In the genomic region with DNA sequence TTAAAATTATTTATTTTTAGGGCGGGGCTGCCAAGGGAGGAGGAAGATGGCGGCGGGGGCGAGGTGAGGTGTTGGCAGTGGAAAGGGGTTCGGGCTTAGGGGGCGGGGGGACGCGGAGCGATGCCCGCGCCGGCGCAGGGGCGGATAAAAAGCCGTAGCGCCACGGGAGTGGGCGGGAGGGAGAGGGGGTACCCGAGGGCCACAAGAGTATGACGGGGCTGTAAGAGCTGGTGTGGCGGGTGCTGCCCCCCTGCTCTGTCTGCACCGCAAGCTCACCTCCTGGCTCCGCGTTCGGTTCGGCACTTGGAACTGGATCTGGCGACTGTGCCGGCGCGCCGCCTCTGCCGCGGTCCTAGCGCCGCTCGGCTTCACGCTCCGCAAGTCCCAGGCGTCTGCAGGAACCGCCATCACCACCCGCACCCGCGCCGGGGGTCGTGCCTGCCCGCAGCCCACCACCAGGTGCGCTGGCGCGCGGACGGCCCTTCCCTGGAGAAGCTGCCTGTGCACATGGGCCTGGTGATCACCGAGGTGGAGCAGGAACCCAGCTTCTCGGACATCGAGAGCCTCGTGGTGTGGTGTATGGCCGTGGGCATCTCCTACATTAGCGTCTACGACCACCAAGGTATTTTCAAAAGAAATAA, we compare ENCODE assay signal across 8 cellular contexts.
DNase-seq lines count a peak whose midpoint lies in the region; ATAC-seq, FAIRE-seq and TF ChIP-seq lines count a peak whose summit lies in the region.

No MANE protein-coding gene starts in this region.

- peak overlapping the region; percentile 55 to 78; a peak in 5 of 6 replicates for H3K27ac ChIP-seq in A549
- H3K27ac ChIP-seq in HL-60 (replicated peaks): no peak overlapping the region
- no peak overlapping the region for H3K27ac ChIP-seq in cardiac muscle cell

- DNase-seq in A549 (ENCODE audit: low read depth in 1 of 2, low spot score in 1 of 2) (peak; percentile 3 to 53), HL-60 (ENCODE audit: low read depth in 1 of 2, low spot score in 1 of 2) (no peak), WTC11 (ENCODE audit: low spot score) (peak; percentile 78), cardiac muscle cell (ENCODE audit: low read depth in 1 of 2, low spot score in 1 of 2) (peak; percentile 68 to 71), occipital lobe (lab: John Stamatoyannopoulos, UW) (peak; percentile 68), GM19239 (ENCODE audit: insufficient read length, low spot score) (no peak)

- peak; percentile 97 to 98 for ATAC-seq in A549
- ATAC-seq in WTC11: peak; percentile 91
- ATAC-seq in HG02763 (IDR thresholded peaks at IDR 0.05; ENCODE audit: unreplicated experiment): no peak

- TF ChIP-seq EP300 in A549 (IDR thresholded peaks at IDR 0.05): no peak

- peak overlapping the region; percentile 60 for H3K4me3 ChIP-seq in A549
- H3K4me3 ChIP-seq in GM12875 (ENCODE audit: low read depth, low read length): peak overlapping the region; percentile 69
- peak overlapping the region; percentile 30 for H3K4me3 ChIP-seq in HL-60 (replicated peaks; ENCODE audit: insufficient read depth, low read length)
- peak overlapping the region; percentile 62 for H3K4me3 ChIP-seq in cardiac muscle cell

- peaks cover 5% of the 10 kb centered on the region; the same call in 1 of the 2 replicates for H3K36me3 Mint-ChIP-seq in WTC11

- H3K4me3 Mint-ChIP-seq in WTC11: peak overlapping the region; percentile 85

- peaks cover 22% of the 10 kb centered on the region for H3K4me1 Mint-ChIP-seq in WTC11

- H3K36me3 ChIP-seq in cardiac muscle cell: no peaks in the 10 kb centered on the region

- FAIRE-seq in A549 (lab: Jason Lieb, UNC) (no peak), GM19239 (lab: Jason Lieb, UNC) (no peak)

- CTCF ChIA-PET in A549 (lab: Yijun Ruan, JAX): no interaction called here
- CTCF ChIA-PET in WTC11 (lab: Charles Lee): interaction anchor here (0.7 to 1.2 kb wide), 4 partner anchors 11 to 107 kb away, joined by 3 to 6 read pairs (median 3); no protein-coding TSS in a partner anchor

- TF ChIP-seq POLR2A in A549 (IDR thresholded peaks at IDR 0.05; ENCODE audit: low read length): no peak

- no peak for TF ChIP-seq CTCF in A549 (IDR thresholded peaks at IDR 0.05)
- no peak for TF ChIP-seq CTCF in GM12875 (IDR thresholded peaks at IDR 0.05; ENCODE audit: borderline replicate concordance, insufficient read depth, low read depth, low read length)
- TF ChIP-seq CTCF in HL-60 (IDR thresholded peaks at IDR 0.05; ENCODE audit: insufficient read depth, low read length): no peak
- TF ChIP-seq CTCF in WTC11 (IDR thresholded peaks at IDR 0.05): no peak
- no peak for TF ChIP-seq CTCF in cardiac muscle cell (IDR thresholded peaks at IDR 0.05; ENCODE audit: low read depth, low read length)

- POLR2A ChIA-PET in A549 (lab: Yijun Ruan, JAX): no interaction called here
- POLR2A ChIA-PET in WTC11 (lab: Charles Lee): no interaction called here

- H3K9me3 Mint-ChIP-seq in WTC11: no peaks in the 10 kb centered on the region; the same call in 1 of the 2 replicates

- H3K4me2 ChIP-seq in A549: peak overlapping the region; percentile 77

- no peaks in the 10 kb centered on the region for H3K4me1 ChIP-seq in A549
- H3K4me1 ChIP-seq in cardiac muscle cell (ENCODE audit: low read depth): no peaks in the 10 kb centered on the region

- 3% methylated on average over 31 of the region's 58 CpGs for WGBS in A549 (ENCODE audit: missing lambda C conversion rate)

- TF ChIP-seq RAD21 in A549 (conservative IDR thresholded peaks at IDR 0.05 in 1 of 2, IDR thresholded peaks at IDR 0.05 in 1 of 2): no peak

- H3K27me3 ChIP-seq in HL-60 (ENCODE audit: insufficient read depth, poor library complexity, severe bottlenecking) (peaks cover 11% of the 10 kb centered on the region), cardiac muscle cell (no peaks in the 10 kb centered on the region)

- no peaks in the 10 kb centered on the region for H3K27me3 Mint-ChIP-seq in WTC11 (ENCODE audit: low read depth)

- H3K9me3 ChIP-seq in A549 (no peaks in the 10 kb centered on the region), cardiac muscle cell (ENCODE audit: low read depth) (no peaks in the 10 kb centered on the region)

- peak overlapping the region; percentile 28; the same call in 1 of the 2 replicates for H3K27ac Mint-ChIP-seq in WTC11

TF ChIP-seq in A549, 52 proteins besides CTCF, POLR2A, EP300 and RAD21:
- TF ChIP-seq JUN (IDR thresholded peaks at IDR 0.05) (no peak), HOXA7 (CRISPR knock-in tag; IDR thresholded peaks at IDR 0.05) (no peak)
TF ChIP-seq in A549: peak in this region for 0.

TF ChIP-seq in WTC11, 78 proteins besides CTCF, POLR2A, EP300 and RAD21 (continues in another document):
- TF ChIP-seq CREM (CRISPR knock-in tag; IDR thresholded peaks at IDR 0.05) (no peak), HMGA2 (CRISPR knock-in tag; IDR thresholded peaks at IDR 0.05) (no peak), NR2C2 (CRISPR knock-in tag; IDR thresholded peaks at IDR 0.05) (no peak), TEAD4 (CRISPR knock-in tag; IDR thresholded peaks at IDR 0.05) (no peak), MYBL2 (CRISPR knock-in tag; IDR thresholded peaks at IDR 0.05) (0 out of 2 replicates have a peak, but pooled peaks have one; percentile 37), PRRX2 (CRISPR knock-in tag; IDR thresholded peaks at IDR 0.05) (no peak), KAT7 (CRISPR knock-in tag; IDR thresholded peaks at IDR 0.05; ENCODE audit: borderline replicate concordance) (no peak), E2F4 (CRISPR knock-in tag; IDR thresholded peaks at IDR 0.05; ENCODE audit: borderline replicate concordance, low read depth) (no peak), NFYB (CRISPR knock-in tag; conservative IDR thresholded peaks at IDR 0.05; ENCODE audit: low read depth) (no peak), ZNF396 (CRISPR knock-in tag; IDR thresholded peaks at IDR 0.05; ENCODE audit: borderline replicate concordance) (no peak), ATF2 (CRISPR knock-in tag; IDR thresholded peaks at IDR 0.05; ENCODE audit: borderline replicate concordance, low read depth) (no peak), SP1 (CRISPR knock-in tag; conservative IDR thresholded peaks at IDR 0.05) (peak; percentile 51), FOXP1 (CRISPR knock-in tag; IDR thresholded peaks at IDR 0.05; ENCODE audit: borderline replicate concordance) (peak; percentile 58; the same call in 1 of the 2 replicates)
- TF ChIP-seq, protein P1, sequence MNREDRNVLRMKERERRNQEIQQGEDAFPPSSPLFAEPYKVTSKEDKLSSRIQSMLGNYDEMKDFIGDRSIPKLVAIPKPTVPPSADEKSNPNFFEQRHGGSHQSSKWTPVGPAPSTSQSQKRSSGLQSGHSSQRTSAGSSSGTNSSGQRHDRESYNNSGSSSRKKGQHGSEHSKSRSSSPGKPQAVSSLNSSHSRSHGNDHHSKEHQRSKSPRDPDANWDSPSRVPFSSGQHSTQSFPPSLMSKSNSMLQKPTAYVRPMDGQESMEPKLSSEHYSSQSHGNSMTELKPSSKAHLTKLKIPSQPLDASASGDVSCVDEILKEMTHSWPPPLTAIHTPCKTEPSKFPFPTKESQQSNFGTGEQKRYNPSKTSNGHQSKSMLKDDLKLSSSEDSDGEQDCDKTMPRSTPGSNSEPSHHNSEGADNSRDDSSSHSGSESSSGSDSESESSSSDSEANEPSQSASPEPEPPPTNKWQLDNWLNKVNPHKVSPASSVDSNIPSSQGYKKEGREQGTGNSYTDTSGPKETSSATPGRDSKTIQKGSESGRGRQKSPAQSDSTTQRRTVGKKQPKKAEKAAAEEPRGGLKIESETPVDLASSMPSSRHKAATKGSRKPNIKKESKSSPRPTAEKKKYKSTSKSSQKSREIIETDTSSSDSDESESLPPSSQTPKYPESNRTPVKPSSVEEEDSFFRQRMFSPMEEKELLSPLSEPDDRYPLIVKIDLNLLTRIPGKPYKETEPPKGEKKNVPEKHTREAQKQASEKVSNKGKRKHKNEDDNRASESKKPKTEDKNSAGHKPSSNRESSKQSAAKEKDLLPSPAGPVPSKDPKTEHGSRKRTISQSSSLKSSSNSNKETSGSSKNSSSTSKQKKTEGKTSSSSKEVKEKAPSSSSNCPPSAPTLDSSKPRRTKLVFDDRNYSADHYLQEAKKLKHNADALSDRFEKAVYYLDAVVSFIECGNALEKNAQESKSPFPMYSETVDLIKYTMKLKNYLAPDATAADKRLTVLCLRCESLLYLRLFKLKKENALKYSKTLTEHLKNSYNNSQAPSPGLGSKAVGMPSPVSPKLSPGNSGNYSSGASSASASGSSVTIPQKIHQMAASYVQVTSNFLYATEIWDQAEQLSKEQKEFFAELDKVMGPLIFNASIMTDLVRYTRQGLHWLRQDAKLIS (CRISPR knock-in tag; IDR thresholded peaks at IDR 0.05; ENCODE audit: borderline replicate concordance): no peak

Comparison
In these comparisons a context has a peak if more than half of its experiments do, and no peak if none do; other contexts are left out.
1. DNase-seq: peak in A549 (2 of 2), WTC11 (single experiment), cardiac muscle cell (2 of 2) and occipital lobe (single experiment); none in HL-60 (0 of 2) and GM19239 (single experiment).
2. H3K27ac ChIP-seq: peak in A549 (2 of 2); none in HL-60 (single experiment) and cardiac muscle cell (single experiment).
3. Of the 8 proteins assayed by ChIP-seq in both WTC11 and A549: peak only in WTC11: HMGXB4, JUN and MAX; only in A549: none; in both: none; in neither: 5.
4. Peak in every context shown above with its lines, with median percentiles within 50 percentile points of each other: H3K4me3 ChIP-seq.